Comparison of ENCODE assay signal across 19 cellular contexts in genomic region chr7:126495739-126496138, GRCh38.
DNase-seq lines count a peak whose midpoint lies in the region; ATAC-seq, FAIRE-seq and TF ChIP-seq lines count a peak whose summit lies in the region.
"Had no signal": no experiment of that assay in that cellular context is flagged by ENCODE, and none has a peak within 500 bp of the region (broad histone marks: within the 10 kb centered on the region; RNA-seq: fewer than 3 reads in every experiment).

No MANE protein-coding gene starts in this region.

- no peaks in the 10 kb centered on the region for H3K9me3 ChIP-seq in heart left ventricle
- H3K9me3 ChIP-seq in right cardiac atrium (ENCODE audit: control insufficient read depth, low read length), result no peaks in the 10 kb centered on the region
- no peaks in the 10 kb centered on the region for H3K9me3 ChIP-seq in body of pancreas
- H3K9me3 ChIP-seq in endocrine pancreas (ENCODE audit: control insufficient read depth, low read length), result no peaks in the 10 kb centered on the region
- no peaks in the 10 kb centered on the region for H3K9me3 ChIP-seq in pancreas
- H3K9me3 ChIP-seq: Caco-2 had no signal

- TF ChIP-seq CTCF in heart left ventricle (IDR thresholded peaks at IDR 0.05) (no peak), body of pancreas (IDR thresholded peaks at IDR 0.05) (no peak), pancreas (IDR thresholded peaks at IDR 0.05) (no peak)

- FAIRE-seq in pancreas (lab: Jason Lieb, UNC), result no peak
- FAIRE-seq: A204.1, D721Med, GM12878, GM19239, H1, HepG2 had no signal

- H3K4me1 ChIP-seq in heart left ventricle, result peaks cover 0 to 13% (median 2%) of the 10 kb centered on the region in 12 donors
- no peaks in the 10 kb centered on the region for H3K4me1 ChIP-seq in right cardiac atrium (ENCODE audit: control insufficient read depth, insufficient read depth, low read length)
- H3K4me1 ChIP-seq in body of pancreas, result peaks cover 20% of the 10 kb centered on the region
- H3K4me1 ChIP-seq in endocrine pancreas (ENCODE audit: control insufficient read depth, insufficient read depth, low read length), result no peaks in the 10 kb centered on the region
- H3K4me1 ChIP-seq in pancreas, result peaks cover 4 to 20% (median 8%) of the 10 kb centered on the region in 3 donors
- H3K4me1 ChIP-seq: Caco-2 had no signal

- ATAC-seq in heart left ventricle, result peak in 3 of 4 donors; percentile 19 to 57 (median 35)
- ATAC-seq in right cardiac atrium, result no peak
- ATAC-seq in body of pancreas, result peak; percentile 38
- peak; percentile 43 to 75 (median 70) for ATAC-seq in pancreas
- ATAC-seq in HG03439 (IDR thresholded peaks at IDR 0.05; ENCODE audit: unreplicated experiment), result no peak
- ATAC-seq: GM12878, HepG2 had no signal

- H3K27ac ChIP-seq in heart left ventricle (peak overlapping the region in 10 of 12 donors; percentile 36 to 84 (median 60)), right cardiac atrium (ENCODE audit: low read length) (no peak overlapping the region), body of pancreas (peak overlapping the region in 3 of 4 donors; percentile 6 to 43 (median 18)), pancreas (no peak overlapping the region)
- H3K27ac ChIP-seq: C4-2B had no signal

- intact Hi-C loops in heart left ventricle (cut with DNase I), result loop anchor here in 1 of 10 donors (10.0 kb wide), 1 partner anchor 101 kb away; no protein-coding TSS in a partner anchor
- intact Hi-C loops in right cardiac atrium (cut with DNase I), result no loop called here
- intact Hi-C loops in body of pancreas (cut with DNase I), result no loop called here
- intact Hi-C loops in pancreas (cut with DNase I), result no loop called here

- H3K27me3 ChIP-seq in heart left ventricle (no peaks in the 10 kb centered on the region), right cardiac atrium (ENCODE audit: control insufficient read depth, insufficient read depth) (no peaks in the 10 kb centered on the region), body of pancreas (no peaks in the 10 kb centered on the region), endocrine pancreas (ENCODE audit: control insufficient read depth, insufficient read depth, low read length) (no peaks in the 10 kb centered on the region), pancreas (no peaks in the 10 kb centered on the region)

- H3K4me3 ChIP-seq in heart left ventricle (peak overlapping the region in 10 of 12 donors; percentile 6 to 53 (median 40)), right cardiac atrium (ENCODE audit: low read length) (no peak overlapping the region), body of pancreas (no peak overlapping the region), endocrine pancreas (ENCODE audit: control insufficient read depth, insufficient read depth, low read length) (peak overlapping the region; percentile 26), pancreas (no peak overlapping the region)
- H3K4me3 ChIP-seq: GM12878 had no signal

- DNase-seq in heart left ventricle, result no peak
- no peak for DNase-seq in right cardiac atrium
- DNase-seq in body of pancreas, result no peak
- no peak for DNase-seq in pancreas
- no peak for DNase-seq in NCI-H187 treated with DMSO at 0.1 percent for 48 hours (lab: John Stamatoyannopoulos, UW)
- DNase-seq: AML-193; Caco-2; CD4-positive, alpha-beta T cell; GF-D8; H9 had no signal

- H3K36me3 ChIP-seq in heart left ventricle (no peaks in the 10 kb centered on the region), body of pancreas (replicated peaks in 1 of 2; ENCODE audit: insufficient read depth in 1 of 2, low read depth in 2 of 2) (no peaks in the 10 kb centered on the region), endocrine pancreas (ENCODE audit: control insufficient read depth, insufficient read depth, low read length) (no peaks in the 10 kb centered on the region), pancreas (no peaks in the 10 kb centered on the region)

- no peak overlapping the region for H3K9ac ChIP-seq in endocrine pancreas (ENCODE audit: control insufficient read depth, insufficient read depth, low read length)

- WGBS in heart left ventricle, 4 donors, result 12 to 34% (median 23%) methylated on average over 2 of the region's 2 CpGs
- WGBS in right cardiac atrium, result 34% methylated on average over 2 of the region's 2 CpGs
- WGBS in body of pancreas, 2 donors, result 0 to 22% methylated on average over 2 of the region's 2 CpGs
- WGBS in pancreas, 2 donors, result 4 to 5% methylated on average over 2 of the region's 2 CpGs

- no peak for TF ChIP-seq POLR2A in heart left ventricle (IDR thresholded peaks at IDR 0.05)
- no peak for TF ChIP-seq POLR2A in body of pancreas (IDR thresholded peaks at IDR 0.05)

Comparison
In these comparisons a context has a peak if more than half of its experiments do, and no peak if none do; other contexts are left out.
1. ATAC-seq: peak in heart left ventricle (3 of 4), body of pancreas (single experiment) and pancreas (4 of 4); none in right cardiac atrium (0 of 2) and HG03439 (single experiment).
2. H3K27ac ChIP-seq: peak in heart left ventricle (10 of 12) and body of pancreas (3 of 4); none in right cardiac atrium (single experiment) and pancreas (0 of 4).
3. H3K4me3 ChIP-seq: peak in heart left ventricle (10 of 12) and endocrine pancreas (single experiment); none in right cardiac atrium (single experiment), body of pancreas (0 of 2) and pancreas (0 of 4).